ENCODE assay signal across 23 cellular contexts in the genomic region with DNA sequence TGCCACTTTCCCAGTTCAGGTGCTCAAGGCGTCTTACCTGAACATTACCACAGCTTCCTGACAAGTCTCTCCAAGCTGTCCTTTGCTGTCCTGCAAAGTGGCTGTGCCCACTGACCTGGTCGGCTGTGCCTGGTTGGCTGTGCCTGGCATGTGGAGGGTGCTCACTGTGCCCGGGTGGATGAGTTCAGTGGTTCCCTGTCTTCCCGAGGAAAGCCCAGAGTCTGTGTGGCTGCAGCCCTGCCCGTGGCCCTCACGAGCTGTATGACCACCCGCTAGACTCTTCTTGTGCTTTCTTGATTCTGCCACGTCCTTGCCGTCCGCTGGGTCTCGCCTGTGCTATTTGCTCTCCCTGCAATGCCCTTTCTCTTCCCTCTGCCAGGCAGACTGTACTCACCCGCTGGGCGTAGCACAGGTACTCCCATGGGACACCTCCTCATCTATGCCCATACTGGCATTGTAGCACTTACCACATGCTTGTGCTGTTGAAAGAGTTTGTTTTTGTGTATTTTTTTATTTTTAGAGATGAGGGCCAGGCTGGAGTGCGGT.
"Had no signal": no experiment of that assay in that cellular context is flagged by ENCODE, and none has a peak within 500 bp of the region (broad histone marks: within the 10 kb centered on the region; RNA-seq: fewer than 3 reads in every experiment).

No MANE protein-coding gene starts in this region.

- H3K27ac Mint-ChIP-seq: activated naive CD4-positive, alpha-beta T cell treated with anti-CD3 and anti-CD28 coated beads for 36 hours; brain; neural progenitor cell; stimulated activated effector memory CD8-positive, alpha-beta T cell treated with anti-CD3 and anti-CD28 coated beads, Interleukin-12 subunit alpha, Interleukin-12 subunit beta, amount 100 ng/mL, for 72 hours had no signal

- H3K27me3 ChIP-seq: colonic mucosa, heart left ventricle, neural progenitor cell, ovary, stomach had no signal

- H3K9ac ChIP-seq: neural progenitor cell had no signal

- H3K4me3 ChIP-seq: colonic mucosa, heart left ventricle, mucosa of descending colon, neural progenitor cell, ovary, smooth muscle cell, stomach had no signal

- H3K9me3 ChIP-seq: colonic mucosa, heart left ventricle, mucosa of descending colon, ovary, stomach had no signal

- H3K36me3 ChIP-seq: colonic mucosa, heart left ventricle, neural progenitor cell, ovary had no signal

- DNase-seq: activated CD4-positive, alpha-beta T cell treated with anti-CD3 and anti-CD28 coated beads, Interleukin-2, amount 50 U/mL, for 1 hour; activated CD8-positive, alpha-beta memory T cell treated with anti-CD3 and anti-CD28 coated beads, Interleukin-2, amount 50 U/mL, for 4 hours; activated naive CD4-positive, alpha-beta T cell treated with anti-CD3 and anti-CD28 coated beads for 36 hours; activated T-cell treated with anti-CD3 and anti-CD28 coated beads, Interleukin-2, amount 50 U/mL, for 4 hours; caudate nucleus; colonic mucosa; heart left ventricle; kidney glomerular epithelial cell; mesenchymal stem cell; mucosa of descending colon; naive B cell; ovary; stimulated activated CD4-positive, alpha-beta T cell treated with anti-CD3 and anti-CD28 coated beads, Interleukin-4, amount 100 ng/mL, for 24 hours; stomach; T1000; trophoblast cell had no signal

- H3K36me3 Mint-ChIP-seq: brain; naive B cell; neural progenitor cell; stimulated activated effector memory CD8-positive, alpha-beta T cell treated with anti-CD3 and anti-CD28 coated beads, Interleukin-12 subunit alpha, Interleukin-12 subunit beta, amount 100 ng/mL, for 72 hours had no signal

- H3K4me2 ChIP-seq: neural progenitor cell had no signal

- H3K4me1 ChIP-seq: colonic mucosa had no signal

- H2AFZ ChIP-seq: neural progenitor cell had no signal

- ATAC-seq: activated CD4-positive, CD25-positive, alpha-beta regulatory T cell treated with anti-CD3 and anti-CD28 coated beads, Interleukin-2, amount 50 U/mL, for 24 hours; activated T-cell treated with anti-CD3 and anti-CD28 coated beads, Interleukin-2, amount 50 U/mL, for 4 hours; mucosa of descending colon; sciatic nerve; stimulated activated effector memory CD8-positive, alpha-beta T cell treated with anti-CD3 and anti-CD28 coated beads, Interleukin-12 subunit alpha, Interleukin-12 subunit beta, amount 100 ng/mL, for 72 hours had no signal

- H3K9me3 Mint-ChIP-seq: activated naive CD4-positive, alpha-beta T cell treated with anti-CD3 and anti-CD28 coated beads for 36 hours; activated T-cell treated with anti-CD3 and anti-CD28 coated beads, Interleukin-2, amount 50 U/mL, for 4 hours; brain; naive B cell; neural progenitor cell; stimulated activated effector memory CD8-positive, alpha-beta T cell treated with anti-CD3 and anti-CD28 coated beads, Interleukin-12 subunit alpha, Interleukin-12 subunit beta, amount 100 ng/mL, for 72 hours had no signal

- H3K27ac ChIP-seq: colonic mucosa, heart left ventricle, neural progenitor cell, ovary, stomach had no signal

- FAIRE-seq: frontal cortex had no signal

- H3K4me3 Mint-ChIP-seq: activated naive CD4-positive, alpha-beta T cell treated with anti-CD3 and anti-CD28 coated beads for 36 hours; activated T-cell treated with anti-CD3 and anti-CD28 coated beads, Interleukin-2, amount 50 U/mL, for 4 hours; brain; naive B cell; neural progenitor cell; stimulated activated effector memory CD8-positive, alpha-beta T cell treated with anti-CD3 and anti-CD28 coated beads, Interleukin-12 subunit alpha, Interleukin-12 subunit beta, amount 100 ng/mL, for 72 hours had no signal
